Comparison of ENCODE assay signal across 20 cellular contexts in the genomic region with DNA sequence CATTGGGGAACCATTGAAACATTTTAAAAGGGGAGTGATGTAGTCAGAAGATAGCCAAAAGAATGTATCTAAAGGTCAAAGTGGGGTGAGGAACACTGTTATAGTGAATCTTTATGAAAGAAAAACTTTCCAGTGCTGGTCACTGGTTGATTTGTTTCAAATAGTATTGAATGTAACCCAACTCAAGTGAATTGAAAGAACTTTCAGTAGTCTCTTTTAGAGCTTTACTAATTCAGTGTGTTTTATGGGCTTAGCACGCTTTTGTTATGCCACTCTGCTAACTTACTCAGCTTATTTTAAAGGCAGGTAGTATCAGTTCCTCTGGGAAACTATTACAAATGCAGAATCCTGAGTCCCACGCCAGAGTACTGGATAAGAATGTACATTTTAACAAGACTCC. TPM values are rescaled to one million over a fixed set of nuclear protein-coding genes. Genes with fewer than 3 reads are reported as not detected.
"Had no signal": no experiment of that assay in that cellular context is flagged by ENCODE, and none has a peak within 500 bp of the region (broad histone marks: within the 10 kb centered on the region; RNA-seq: fewer than 3 reads in every experiment).

No MANE protein-coding gene starts in this region.

- H3K36me3 ChIP-seq: breast epithelium, esophagus squamous epithelium, lower lobe of right lung, prostate gland, tibial artery had no signal

- H3K4me1 ChIP-seq: ascending aorta, breast epithelium, esophagus squamous epithelium, lower lobe of right lung, prostate gland, tibial artery had no signal

- H3K27me3 ChIP-seq: ascending aorta, breast epithelium, esophagus squamous epithelium, tibial artery had no signal

- DNase-seq: activated CD4-positive, alpha-beta T cell treated with anti-CD3 and anti-CD28 coated beads, Interleukin-2, amount 50 U/mL, for 1 hour; activated naive CD4-positive, alpha-beta T cell treated with anti-CD3 and anti-CD28 coated beads for 36 hours; activated naive CD8-positive, alpha-beta T cell treated with anti-CD3 and anti-CD28 coated beads, Interleukin-2, amount 50 U/mL, for 24 hours; cerebellar nuclear complex; effector CD8-positive, alpha-beta T cell; esophagus squamous epithelium; glutamatergic neuron; lower lobe of right lung; nephron progenitor cell; right cardiac atrium; stimulated activated CD4-positive, alpha-beta T cell treated with anti-CD3 and anti-CD28 coated beads, Interleukin-4, amount 100 ng/mL, for 24 hours; stimulated activated naive CD4-positive, alpha-beta T cell; tibial artery had no signal

- H3K27ac ChIP-seq: ascending aorta, breast epithelium, esophagus squamous epithelium, lower lobe of right lung, prostate gland, skin epidermis, tibial artery had no signal

- H3K4me3 ChIP-seq: ascending aorta, breast epithelium, esophagus squamous epithelium, lower lobe of right lung, prostate gland, skin epidermis, tibial artery had no signal

- ATAC-seq: activated naive CD8-positive, alpha-beta T cell treated with anti-CD3 and anti-CD28 coated beads, Interleukin-2, amount 50 U/mL, for 24 hours; lower lobe of right lung; right cardiac atrium had no signal

- H3K9me3 ChIP-seq: ascending aorta, breast epithelium, esophagus squamous epithelium, lower lobe of right lung, prostate gland had no signal

RNA-seq across cellular contexts. Expression of gene GTF2A1L, which starts 57.3 kb away (rescaled TPM):
- total RNA-seq: activated CD8-positive, alpha-beta memory T cell treated with anti-CD3 and anti-CD28 coated beads for 36 hours; activated naive CD4-positive, alpha-beta T cell treated with anti-CD3 and anti-CD28 coated beads for 36 hours; activated T-helper 2 cell treated with anti-CD3 and anti-CD28 coated beads, Interferon-gamma antibody, Interleukin-2, Interleukin-4, amounts not matched to agents 10 μg/mL and 5 μg/mL and 100 μg/mL, durations not matched to agents 14 hours and 24 hours and 36 hours; endothelial cell of umbilical vein; lower lobe of right lung had no signal
